Comparison of ENCODE assay signal across 9 cellular contexts in the genomic region with DNA sequence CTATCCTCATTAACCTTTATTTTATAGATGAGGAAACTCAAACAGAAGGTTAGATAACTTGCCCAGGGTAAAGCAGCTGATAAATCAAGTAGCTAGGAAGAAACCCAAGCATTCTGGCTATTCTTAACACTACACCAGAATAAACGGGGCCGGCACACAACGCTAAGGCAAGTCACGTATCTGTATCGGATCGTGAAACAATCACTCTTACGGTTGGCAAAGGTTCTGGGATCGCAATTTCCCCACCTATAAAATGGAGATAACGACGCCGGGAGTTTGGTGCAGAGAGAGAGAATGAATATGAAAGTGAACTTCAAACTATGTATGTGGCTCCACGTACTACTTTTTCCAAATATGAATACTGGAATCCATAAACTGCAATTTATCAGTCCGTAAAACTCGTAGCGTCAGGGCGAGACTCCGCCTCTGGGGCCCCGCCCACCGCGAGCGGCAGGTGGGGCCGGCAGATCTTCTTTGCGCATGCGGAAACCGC. TPM values are rescaled to one million over a fixed set of nuclear protein-coding genes. Genes with fewer than 3 reads are reported as not detected.
DNase-seq lines count a peak whose midpoint lies in the region; ATAC-seq and TF ChIP-seq lines count a peak whose summit lies in the region.
"Had no signal": no experiment of that assay in that cellular context is flagged by ENCODE, and none has a peak within 500 bp of the region (broad histone marks: within the 10 kb centered on the region; RNA-seq: fewer than 3 reads in every experiment).

No MANE protein-coding gene starts in this region.

- intact Hi-C loops in esophagus muscularis mucosa (cut with DNase I) = no loop called here
- intact Hi-C loops in naive thymus-derived CD4-positive, alpha-beta T cell (cut with micrococcal nuclease) = loop anchor here (1.0 to 10.0 kb wide), 14 partner anchors 13 to 1992 kb away; a partner anchor contains a TSS

- H3K27ac Mint-ChIP-seq in naive thymus-derived CD4-positive, alpha-beta T cell = peak overlapping the region; percentile 92 to 96 (median 93)

- H3K36me3 Mint-ChIP-seq in naive thymus-derived CD4-positive, alpha-beta T cell = peaks cover 0 to 15% (median 10%) of the 10 kb centered on the region in 5 donors

- H3K36me3 ChIP-seq in BJ (ENCODE audit: control insufficient read depth, insufficient read depth, low read length) (no peaks in the 10 kb centered on the region), esophagus muscularis mucosa (peaks cover 0 to 14% (median 5%) of the 10 kb centered on the region in 4 donors)
- peaks cover 0 to 7% (median 0%) of the 10 kb centered on the region in 3 experiments for H3K36me3 ChIP-seq in naive thymus-derived CD4-positive, alpha-beta T cell (ENCODE audit: control insufficient read depth in 2 of 3, insufficient read depth in 3 of 3, low read length in 3 of 3)

- peaks cover 22 to 42% (median 39%) of the 10 kb centered on the region in 4 donors for H3K4me1 ChIP-seq in esophagus muscularis mucosa
- peaks cover 13 to 24% of the 10 kb centered on the region in 2 donors for H3K4me1 ChIP-seq in naive thymus-derived CD4-positive, alpha-beta T cell (ENCODE audit: control insufficient read depth in 2 of 2, insufficient read depth in 2 of 2, low read length in 2 of 2)

- ATAC-seq in GM19324 (IDR thresholded peaks at IDR 0.05; ENCODE audit: low FRiP score, unreplicated experiment) (peak; percentile 94), HG03442 (IDR thresholded peaks at IDR 0.05; ENCODE audit: unreplicated experiment) (peak; percentile 85)
- ATAC-seq in naive thymus-derived CD4-positive, alpha-beta T cell = peak; percentile 96

- no peaks in the 10 kb centered on the region for H3K9me3 Mint-ChIP-seq in naive thymus-derived CD4-positive, alpha-beta T cell

- TF ChIP-seq EP300 in esophagus muscularis mucosa (IDR thresholded peaks at IDR 0.05) = no peak

- H3K4me3 Mint-ChIP-seq in naive thymus-derived CD4-positive, alpha-beta T cell = peak overlapping the region; percentile 89 to 99 (median 97)

- H3K4me3 ChIP-seq in BJ (ENCODE audit: low read depth, low read length) (peak overlapping the region; percentile 95), esophagus muscularis mucosa (peak overlapping the region; percentile 79 to 85 (median 82))
- H3K4me3 ChIP-seq in naive thymus-derived CD4-positive, alpha-beta T cell (ENCODE audit: low read length) = peak overlapping the region; percentile 98

- DNase-seq in BJ (ENCODE audit: low read depth) (peak; percentile 27), NCI-H82 (lab: John Stamatoyannopoulos, UW) (peak; percentile 95), activated T-cell treated with anti-CD3 and anti-CD28 coated beads for 24 hours (ENCODE audit: low read depth) (peak; percentile 84), esophagus muscularis mucosa (ENCODE audit: extremely low spot score) (peak; percentile 96)
- peak; percentile 83 to 91 (median 87) for DNase-seq in naive thymus-derived CD4-positive, alpha-beta T cell
- DNase-seq in stimulated activated naive CD4-positive, alpha-beta T cell (lab: John Stamatoyannopoulos, UW) = peak; percentile 80 to 92 (median 84)

- CTCF ChIA-PET in BJ (lab: Yijun Ruan, JAX) = interaction anchor here (1.0 kb wide), 2 partner anchors 67 to 71 kb away, joined by 3 read pairs; a partner anchor contains a TSS
- CTCF ChIA-PET in naive thymus-derived CD4-positive, alpha-beta T cell (lab: Charles Lee) = interaction anchor here (0.6 to 1.4 kb wide), 3 partner anchors 139 to 142 kb away, joined by 3 to 7 read pairs (median 4); no protein-coding TSS in a partner anchor

- TF ChIP-seq POLR2A in esophagus muscularis mucosa (IDR thresholded peaks at IDR 0.05; ENCODE audit: low read depth) = no peak

- POLR2A ChIA-PET in BJ (lab: Charles Lee) = interaction anchor here (0.7 kb wide), 1 partner anchor 17 kb away, joined by 4 read pairs; no protein-coding TSS in a partner anchor
- POLR2A ChIA-PET in naive thymus-derived CD4-positive, alpha-beta T cell (lab: Charles Lee) = interaction anchor here (0.6 to 4.0 kb wide), 7 partner anchors 12 to 1877 kb away, joined by 3 to 46 read pairs (median 4); a partner anchor contains a TSS

- no peaks in the 10 kb centered on the region for H3K9me3 ChIP-seq in esophagus muscularis mucosa
- no peaks in the 10 kb centered on the region for H3K9me3 ChIP-seq in naive thymus-derived CD4-positive, alpha-beta T cell (ENCODE audit: control insufficient read depth in 2 of 3, low read length in 3 of 3)

- TF ChIP-seq CTCF in BJ (IDR thresholded peaks at IDR 0.05; ENCODE audit: insufficient read depth, low read depth, low read length) = no peak
- TF ChIP-seq CTCF in esophagus muscularis mucosa (IDR thresholded peaks at IDR 0.05) = no peak

- WGBS in esophagus muscularis mucosa = 2% methylated on average over 13 of the region's 25 CpGs

- H3K27ac ChIP-seq in esophagus muscularis mucosa (replicated peaks in 1 of 4) = peak overlapping the region; percentile 95 to 98 (median 96)
- H3K27ac ChIP-seq in naive thymus-derived CD4-positive, alpha-beta T cell (ENCODE audit: low read depth, low read length) = peak overlapping the region; percentile 86

- peaks cover 0 to 19% (median 9%) of the 10 kb centered on the region in 5 donors for H3K27me3 Mint-ChIP-seq in naive thymus-derived CD4-positive, alpha-beta T cell

- H3K4me1 Mint-ChIP-seq in naive thymus-derived CD4-positive, alpha-beta T cell = peaks cover 32 to 54% (median 45%) of the 10 kb centered on the region in 7 donors

- no peaks in the 10 kb centered on the region; the same call in 1 of the 2 replicates for H3K27me3 ChIP-seq in BJ (ENCODE audit: control insufficient read depth, insufficient read depth, low read length)
- H3K27me3 ChIP-seq in esophagus muscularis mucosa = peaks cover 0 to 4% (median 0%) of the 10 kb centered on the region in 4 donors
- H3K27me3 ChIP-seq in naive thymus-derived CD4-positive, alpha-beta T cell (ENCODE audit: control insufficient read depth in 2 of 2, insufficient read depth in 2 of 2, low read length in 2 of 2) = no peaks in the 10 kb centered on the region

RNA-seq across cellular contexts. Expression of a gene that starts 0.3 kb away (rescaled TPM):
- 52.7 and 53.5 TPM in 2 replicates for polyA plus RNA-seq in BJ (2011; rRNA removed)
- 87.7 and 114 TPM in 2 replicates for polyA minus RNA-seq in BJ (2011; rRNA and poly(A)+ RNA removed)
- 10 to 100 TPM; 79.3 to 93.0 (median 84.9) TPM for total RNA-seq in esophagus muscularis mucosa
- 10 to 100 TPM; 51.9 to 72.3 (median 67.0) TPM for total RNA-seq in naive thymus-derived CD4-positive, alpha-beta T cell
- polyA plus RNA-seq in naive thymus-derived CD4-positive, alpha-beta T cell = 10 to 100 TPM; 43.3 to 44.1 TPM

RNA-seq across cellular contexts. Expression of a gene that starts 12.1 kb away (rescaled TPM):
- 6.0 and 7.1 TPM in 2 replicates for polyA plus RNA-seq in BJ (2011; rRNA removed)
- 3.3 and 3.6 TPM in 2 replicates for polyA minus RNA-seq in BJ (2011; rRNA and poly(A)+ RNA removed)
- 10 to 100 TPM; 10.4 to 12.7 (median 11.7) TPM for total RNA-seq in esophagus muscularis mucosa
- total RNA-seq in naive thymus-derived CD4-positive, alpha-beta T cell = 10 to 100 TPM; 15.4 to 28.2 (median 20.8) TPM
- polyA plus RNA-seq in naive thymus-derived CD4-positive, alpha-beta T cell = 10 to 100 TPM; 14.7 to 23.2 TPM

RNA-seq across cellular contexts. Expression of a gene that starts 54.7 kb away (rescaled TPM):
- polyA plus RNA-seq in BJ (2011; rRNA removed) = not detected in 2 replicates
- not detected in 2 replicates for polyA minus RNA-seq in BJ (2011; rRNA and poly(A)+ RNA removed)
- total RNA-seq in esophagus muscularis mucosa = not detected
- total RNA-seq in naive thymus-derived CD4-positive, alpha-beta T cell = not detected
- polyA plus RNA-seq in naive thymus-derived CD4-positive, alpha-beta T cell = not detected
- total RNA-seq: T-helper 2 cell treated with Interferon-gamma antibody and Interleukin-4, amounts not matched to agents 100 ng/mL and 5 ng/mL, for 36 hours had no signal

Comparison
In these comparisons a context has a peak if more than half of its experiments do, and no peak if none do; other contexts are left out.
1. Peak in every context shown above with its lines: DNase-seq, ATAC-seq, H3K4me3 ChIP-seq and H3K27ac ChIP-seq.
2. DNase-seq: peak in every context shown above with its lines; median percentile 96 in esophagus muscularis mucosa; 95 in NCI-H82; 87 in naive thymus-derived CD4-positive, alpha-beta T cell; 84 in activated T-cell treated with anti-CD3 and anti-CD28 coated beads for 24 hours; 84 in stimulated activated naive CD4-positive, alpha-beta T cell; 27 in BJ.